ENCODE assay signal across 17 cellular contexts in genomic region chr5:65981969-65982368, GRCh38. TPM values are rescaled to one million over a fixed set of nuclear protein-coding genes. Genes with fewer than 3 reads are reported as not detected.
DNase-seq lines count a peak whose midpoint lies in the region; ATAC-seq, FAIRE-seq and TF ChIP-seq lines count a peak whose summit lies in the region.
"Had no signal": no experiment of that assay in that cellular context is flagged by ENCODE, and none has a peak within 500 bp of the region (broad histone marks: within the 10 kb centered on the region; RNA-seq: fewer than 3 reads in every experiment).

No MANE protein-coding gene starts in this region.

- TF ChIP-seq CTCF in RWPE2 (IDR thresholded peaks at IDR 0.05; ENCODE audit: poor library complexity, severe bottlenecking) (no peak), D721Med (IDR thresholded peaks at IDR 0.05; ENCODE audit: insufficient read depth, missing control alignments) (no peak)

- H3K4me3 Mint-ChIP-seq in stimulated activated naive CD8-positive, alpha-beta T cell treated with anti-CD3 and anti-CD28 coated beads, Interleukin-15, Interleukin-2, amounts not matched to agents 100 ng/mL and 50 ng/mL, for 24 hours: no peak overlapping the region
- peak overlapping the region in 1 of 5 donors; percentile 1 for H3K4me3 Mint-ChIP-seq in immature natural killer cell
- H3K4me3 Mint-ChIP-seq: T-helper 1 cell treated with Interleukin-12 subunit alpha and Interleukin-12 subunit beta and Interleukin-4 antibody, amounts not matched to agents 30 μg/mL and 1 μg/mL, for 36 hours had no signal

- no peaks in the 10 kb centered on the region for H3K9me3 ChIP-seq in RWPE2 (ENCODE audit: severe bottlenecking)
- H3K9me3 ChIP-seq: mucosa of descending colon, testis had no signal

- in situ Hi-C loops in ACHN (cut with HindIII; ENCODE audit: low pct_ligation_motif_present, low pct_unique_long_range_greater_than_20kb, low sequenced_read_pairs): no loop called here

- no peak for ATAC-seq in stimulated activated naive CD8-positive, alpha-beta T cell treated with anti-CD3 and anti-CD28 coated beads, Interleukin-15, Interleukin-2, amounts not matched to agents 100 U/mL and 50 U/mL, for 24 hours
- ATAC-seq in RWPE2 (ENCODE audit: low read depth): no peak
- ATAC-seq in HG02759 (IDR thresholded peaks at IDR 0.05; ENCODE audit: unreplicated experiment): no peak
- ATAC-seq: mucosa of descending colon had no signal

- peaks cover 10% of the 10 kb centered on the region for H3K36me3 Mint-ChIP-seq in stimulated activated naive CD8-positive, alpha-beta T cell treated with anti-CD3 and anti-CD28 coated beads, Interleukin-15, Interleukin-2, amounts not matched to agents 100 ng/mL and 50 ng/mL, for 24 hours (ENCODE audit: low read depth)
- H3K36me3 Mint-ChIP-seq in immature natural killer cell: no peaks in the 10 kb centered on the region

- H3K36me3 ChIP-seq in RWPE2 (ENCODE audit: low read depth): peaks cover 4% of the 10 kb centered on the region; the same call in 1 of the 2 replicates

- peaks cover 9% of the 10 kb centered on the region for H3K4me1 ChIP-seq in RWPE2 (ENCODE audit: insufficient read depth, poor library complexity, severe bottlenecking)
- H3K4me1 ChIP-seq: testis had no signal

- peak overlapping the region; percentile 38 for H3K27ac Mint-ChIP-seq in stimulated activated naive CD8-positive, alpha-beta T cell treated with anti-CD3 and anti-CD28 coated beads, Interleukin-15, Interleukin-2, amounts not matched to agents 100 ng/mL and 50 ng/mL, for 24 hours
- peak overlapping the region in 5 of 6 donors; percentile 6 to 76 (median 43) for H3K27ac Mint-ChIP-seq in immature natural killer cell
- H3K27ac Mint-ChIP-seq: T-helper 1 cell treated with Interleukin-12 subunit alpha and Interleukin-12 subunit beta and Interleukin-4 antibody, amounts not matched to agents 30 μg/mL and 1 μg/mL, for 36 hours had no signal

- peaks cover 10% of the 10 kb centered on the region for H3K9me3 Mint-ChIP-seq in stimulated activated naive CD8-positive, alpha-beta T cell treated with anti-CD3 and anti-CD28 coated beads, Interleukin-15, Interleukin-2, amounts not matched to agents 100 ng/mL and 50 ng/mL, for 24 hours
- no peaks in the 10 kb centered on the region for H3K9me3 Mint-ChIP-seq in immature natural killer cell
- H3K9me3 Mint-ChIP-seq: T-helper 1 cell treated with Interleukin-12 subunit alpha and Interleukin-12 subunit beta and Interleukin-4 antibody, amounts not matched to agents 30 μg/mL and 1 μg/mL, for 36 hours had no signal

- peak overlapping the region; percentile 4 for H3K27ac ChIP-seq in RWPE2 (ENCODE audit: poor library complexity, severe bottlenecking)
- H3K27ac ChIP-seq: testis had no signal

- DNase-seq in stimulated activated naive CD8-positive, alpha-beta T cell treated with anti-CD3 and anti-CD28 coated beads, Interleukin-15, Interleukin-2, amounts not matched to agents 100 U/mL and 50 U/mL, for 24 hours: no peak
- DNase-seq in RWPE2 (ENCODE audit: low spot score) (no peak), immature natural killer cell (no peak), D721Med (ENCODE audit: insufficient read length, low spot score) (no peak), midbrain (lab: John Stamatoyannopoulos, UW) (no peak), ACHN (no peak)
- DNase-seq: dorsolateral prefrontal cortex, EL, mucosa of descending colon, NCI-H1417 treated with DMSO at 0.1 percent for 48 hours, NCI-H526 treated with DMSO at 0.1 percent for 48 hours, SHP77, testis had no signal

- no peaks in the 10 kb centered on the region for H3K27me3 ChIP-seq in RWPE2 (ENCODE audit: insufficient read depth, poor library complexity, severe bottlenecking)
- H3K27me3 ChIP-seq: dorsolateral prefrontal cortex, testis had no signal

- FAIRE-seq in D721Med (lab: Jason Lieb, UNC): no peak
- FAIRE-seq: frontal cortex had no signal

- H3K27me3 Mint-ChIP-seq in stimulated activated naive CD8-positive, alpha-beta T cell treated with anti-CD3 and anti-CD28 coated beads, Interleukin-15, Interleukin-2, amounts not matched to agents 100 ng/mL and 50 ng/mL, for 24 hours: no peaks in the 10 kb centered on the region
- peaks cover 0 to 5% (median 0%) of the 10 kb centered on the region in 3 donors for H3K27me3 Mint-ChIP-seq in immature natural killer cell (ENCODE audit: low read depth in 3 of 3)

- no peak overlapping the region for H3K4me3 ChIP-seq in RWPE2 (ENCODE audit: severe bottlenecking)
- H3K4me3 ChIP-seq: dorsolateral prefrontal cortex, mucosa of descending colon, testis had no signal

- peaks cover 61% of the 10 kb centered on the region for H3K4me1 Mint-ChIP-seq in stimulated activated naive CD8-positive, alpha-beta T cell treated with anti-CD3 and anti-CD28 coated beads, Interleukin-15, Interleukin-2, amounts not matched to agents 100 ng/mL and 50 ng/mL, for 24 hours (ENCODE audit: low read depth)
- peaks cover 85 to 92% of the 10 kb centered on the region in 2 donors for H3K4me1 Mint-ChIP-seq in immature natural killer cell

RNA-seq across cellular contexts. Expression of gene ERBIN, which starts 55.6 kb away (rescaled TPM):
- 10 to 100 TPM; 38.3 to 75.1 (median 40.6) TPM for polyA plus RNA-seq in immature natural killer cell
